In the genomic region with DNA sequence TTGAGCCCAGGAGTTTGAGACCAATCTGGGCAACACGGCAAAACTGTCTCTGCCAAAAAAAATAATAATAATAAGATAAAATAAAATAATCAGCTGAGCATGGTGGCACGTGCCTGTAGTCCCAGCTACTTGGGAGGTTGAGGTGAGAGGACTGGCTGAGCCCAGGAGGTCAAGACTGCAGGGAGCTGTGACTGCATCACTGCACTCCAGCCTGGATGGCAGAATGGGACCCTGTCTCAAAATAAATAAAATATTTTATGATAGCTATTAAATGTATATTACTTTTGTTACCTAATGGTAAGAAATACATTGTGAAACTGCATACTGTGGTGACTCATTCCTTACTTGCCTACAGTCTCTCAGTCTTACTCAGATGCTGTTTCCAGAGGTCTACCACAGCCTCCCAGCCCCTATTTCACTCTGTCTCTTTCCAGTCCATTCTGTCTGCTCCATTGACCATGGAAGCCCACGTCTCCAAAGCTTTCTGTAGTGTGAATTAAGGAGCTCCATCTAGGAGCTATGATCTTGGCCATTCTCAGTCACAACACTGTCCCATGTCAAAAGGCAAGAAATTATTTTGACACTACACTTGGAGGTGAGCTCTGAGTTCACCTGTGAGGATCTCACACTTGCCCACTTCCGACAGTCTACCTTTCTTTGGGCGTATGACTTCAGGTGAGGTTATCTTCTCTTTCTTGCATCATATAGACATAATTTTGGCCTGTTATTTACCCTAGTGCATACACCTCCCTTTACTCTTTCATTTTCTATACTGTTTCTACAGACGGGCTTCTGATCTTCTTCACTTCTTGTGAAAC, we compare ENCODE assay signal across 8 cellular contexts. TPM values are rescaled to one million over a fixed set of nuclear protein-coding genes. Genes with fewer than 3 reads are reported as not detected.
DNase-seq lines count a peak whose midpoint lies in the region; ATAC-seq, FAIRE-seq and TF ChIP-seq lines count a peak whose summit lies in the region.

No MANE protein-coding gene starts in this region.

- H3K4me1 ChIP-seq in kidney (ENCODE audit: control insufficient read depth in 1 of 2, insufficient read depth in 1 of 2, low read depth in 1 of 2, low read length in 2 of 2) = no peaks in the 10 kb centered on the region

- no peak for TF ChIP-seq CTCF in fibroblast of mammary gland (conservative IDR thresholded peaks at IDR 0.05; ENCODE audit: control insufficient read depth, insufficient read depth, low read depth, low read length)
- TF ChIP-seq CTCF in kidney (IDR thresholded peaks at IDR 0.05; ENCODE audit: borderline replicate concordance, extremely low read depth, insufficient read depth) = no peak
- no peak for TF ChIP-seq CTCF in osteocyte (IDR thresholded peaks at IDR 0.05)

- no peaks in the 10 kb centered on the region for H3K36me3 ChIP-seq in kidney (ENCODE audit: control insufficient read depth in 1 of 2, insufficient read depth in 2 of 2, low read length in 2 of 2)
- H3K36me3 ChIP-seq in MG63 = no peaks in the 10 kb centered on the region

- H3K9ac ChIP-seq in kidney (ENCODE audit: low read length in 2 of 2) = no peak overlapping the region

- H3K9me3 Mint-ChIP-seq in osteocyte (ENCODE audit: unreplicated experiment) = no peaks in the 10 kb centered on the region

- no peaks in the 10 kb centered on the region for H3K27me3 Mint-ChIP-seq in osteocyte (ENCODE audit: unreplicated experiment)

- ATAC-seq in GM18499 (IDR thresholded peaks at IDR 0.05; ENCODE audit: insufficient read depth, unreplicated experiment) = peak; percentile 95
- ATAC-seq in GM21723 (IDR thresholded peaks at IDR 0.05; ENCODE audit: unreplicated experiment) = peak; percentile 97

- FAIRE-seq in kidney (lab: Jason Lieb, UNC) = no peak

- H3K9me3 ChIP-seq in kidney (ENCODE audit: control insufficient read depth in 1 of 2, low read length in 2 of 2) (no peaks in the 10 kb centered on the region), MG63 (no peaks in the 10 kb centered on the region)

- H3K4me3 ChIP-seq in fibroblast of mammary gland (ENCODE audit: control insufficient read depth, low read depth, low read length) (no peak overlapping the region), kidney (ENCODE audit: low read length in 2 of 2) (no peak overlapping the region), MG63 (no peak overlapping the region)

- no peak overlapping the region for H3K27ac ChIP-seq in kidney (ENCODE audit: low read depth in 2 of 2, low read length in 2 of 2)

- intact Hi-C loops in kidney (cut with DNase I) = no loop called here

- H3K4me1 Mint-ChIP-seq in osteocyte (ENCODE audit: unreplicated experiment) = peaks cover 21% of the 10 kb centered on the region

- no peaks in the 10 kb centered on the region for H3K27me3 ChIP-seq in MG63

- no peaks in the 10 kb centered on the region for H3K36me3 Mint-ChIP-seq in osteocyte (ENCODE audit: unreplicated experiment)

- H3K4me3 Mint-ChIP-seq in osteocyte (ENCODE audit: unreplicated experiment) = no peak overlapping the region

- peak; percentile 47 for DNase-seq in MV-4-11 (lab: John Stamatoyannopoulos, UW)
- DNase-seq in fibroblast of mammary gland (ENCODE audit: low read depth) = peak; percentile 81
- DNase-seq in kidney = no peak
- DNase-seq in osteocyte (ENCODE audit: extremely low spot score, unreplicated experiment) = no peak
- DNase-seq in MG63 = no peak
- no peak for DNase-seq in T-helper 9 cell

- no peak overlapping the region for H3K27ac Mint-ChIP-seq in osteocyte (ENCODE audit: unreplicated experiment)

RNA-seq across cellular contexts. Expression of a gene that starts 22.4 kb away (rescaled TPM):
- total RNA-seq in kidney (49.3 TPM), osteocyte (65.0 and 65.2 TPM in 2 replicates)
- 25.2 TPM for polyA plus RNA-seq in kidney (ENCODE audit: insufficient read depth, low read depth, low replicate concordance)
- total RNA-seq in MG63 (2014; rRNA removed; shearing (Covaris generic); ENCODE audit: low replicate concordance) = 44.2 and 51.4 TPM in 2 replicates

Comparison
In these comparisons a context has a peak if more than half of its experiments do, and no peak if none do; other contexts are left out.
1. DNase-seq: peak in MV-4-11 (single experiment) and fibroblast of mammary gland (single experiment); none in kidney (single experiment), osteocyte (single experiment), MG63 (single experiment) and T-helper 9 cell (single experiment).